In genomic region chr1:9555942-9556341, GRCh38 we compare ENCODE assay signal across 20 cellular contexts. TPM values are rescaled to one million over a fixed set of nuclear protein-coding genes. Genes with fewer than 3 reads are reported as not detected.
DNase-seq lines count a peak whose midpoint lies in the region; ATAC-seq and TF ChIP-seq lines count a peak whose summit lies in the region.
"Had no signal": no experiment of that assay in that cellular context is flagged by ENCODE, and none has a peak within 500 bp of the region (broad histone marks: within the 10 kb centered on the region; RNA-seq: fewer than 3 reads in every experiment).

No MANE protein-coding gene starts in this region.

- ATAC-seq in heart left ventricle (peak in 3 of 4 donors; percentile 27 to 44 (median 40)), Right ventricle myocardium inferior (no peak), left lung (no peak), HG03139 (IDR thresholded peaks at IDR 0.05; ENCODE audit: unreplicated experiment) (no peak), HG03432 (IDR thresholded peaks at IDR 0.05; ENCODE audit: unreplicated experiment) (no peak)
- ATAC-seq: A549, HCT116, T-helper 17 cell had no signal

- H3K27ac ChIP-seq in heart left ventricle, result peak overlapping the region; percentile 69 to 94 (median 82)
- H3K27ac ChIP-seq in left ventricle myocardium inferior (replicated peaks), result peak overlapping the region; percentile 89
- no peak overlapping the region for H3K27ac ChIP-seq in left lung
- H3K27ac ChIP-seq: A549, SJSA1 had no signal

- peaks cover 9% of the 10 kb centered on the region for H3K36me3 Mint-ChIP-seq in progenitor cell of endocrine pancreas (ENCODE audit: insufficient read depth)

- 68 to 87% (median 77%) methylated on average over 4 of the region's 4 CpGs for WGBS in heart left ventricle, 4 donors

- H3K9me3 ChIP-seq in heart left ventricle (no peaks in the 10 kb centered on the region), left ventricle myocardium inferior (replicated peaks) (no peaks in the 10 kb centered on the region), left lung (no peaks in the 10 kb centered on the region)
- H3K9me3 ChIP-seq: A549, SJSA1 had no signal

- intact Hi-C loops in heart left ventricle (cut with DNase I) (loop anchor here in 2 of 10 donors (1.0 kb wide), 1 partner anchor 32 kb away; the partner anchor contains the start of gene TMEM201 (in 2 of the 2)), Right ventricle myocardium inferior (cut with DNase I) (loop anchor here (5.0 kb wide), 1 partner anchor 304 kb away; no protein-coding TSS in a partner anchor), left ventricle myocardium inferior (cut with micrococcal nuclease) (no loop called here), left lung (cut with DNase I) (no loop called here)

- peaks cover 0 to 45% (median 21%) of the 10 kb centered on the region in 12 donors for H3K4me1 ChIP-seq in heart left ventricle
- peaks cover 71% of the 10 kb centered on the region for H3K4me1 ChIP-seq in left ventricle myocardium inferior
- H3K4me1 ChIP-seq in left lung, result peaks cover 0 to 25% of the 10 kb centered on the region in 2 donors

- DNase-seq in heart left ventricle (no peak), Right ventricle myocardium inferior (ENCODE audit: missing footprints) (no peak), left ventricle myocardium inferior (no peak), progenitor cell of endocrine pancreas (ENCODE audit: low spot score, unreplicated experiment) (no peak), left lung (no peak), islet precursor cell (no peak)
- DNase-seq: amniotic stem cell; foreskin melanocyte; kidney glomerular epithelial cell; NCI-H1417; NCI-H69; stimulated activated CD4-positive, alpha-beta T cell treated with anti-CD3 and anti-CD28 coated beads, Interleukin-4, amount 100 ng/mL, for 24 hours; T-helper 17 cell had no signal

- peak overlapping the region; percentile 73 for H3K27ac Mint-ChIP-seq in progenitor cell of endocrine pancreas
- H3K27ac Mint-ChIP-seq: T-helper 17 cell had no signal

- H3K27me3 Mint-ChIP-seq in progenitor cell of endocrine pancreas, result no peaks in the 10 kb centered on the region
- H3K27me3 Mint-ChIP-seq: T-helper 17 cell had no signal

- H3K4me1 Mint-ChIP-seq in progenitor cell of endocrine pancreas (ENCODE audit: low read depth), result peaks cover 18% of the 10 kb centered on the region

- H3K4me3 ChIP-seq in heart left ventricle, result peak overlapping the region in 4 of 12 donors; percentile 11 to 42 (median 24)
- H3K4me3 ChIP-seq in left ventricle myocardium inferior, result peak overlapping the region; percentile 50
- no peak overlapping the region for H3K4me3 ChIP-seq in left lung
- H3K4me3 ChIP-seq: A549, cardiac muscle cell, SJSA1, smooth muscle cell had no signal

- no peak overlapping the region for H3K4me3 Mint-ChIP-seq in progenitor cell of endocrine pancreas (ENCODE audit: low read depth)
- H3K4me3 Mint-ChIP-seq: T-helper 17 cell had no signal

- TF ChIP-seq CTCF in heart left ventricle (IDR thresholded peaks at IDR 0.05), result no peak
- TF ChIP-seq CTCF in left ventricle myocardium inferior (IDR thresholded peaks at IDR 0.05; ENCODE audit: borderline replicate concordance), result no peak
- no peak for TF ChIP-seq CTCF in progenitor cell of endocrine pancreas (IDR thresholded peaks at IDR 0.05; ENCODE audit: unreplicated experiment)
- no peak for TF ChIP-seq CTCF in left lung (IDR thresholded peaks at IDR 0.05)

- H3K9me3 Mint-ChIP-seq in progenitor cell of endocrine pancreas (ENCODE audit: low read depth), result no peaks in the 10 kb centered on the region

- H3K27me3 ChIP-seq in heart left ventricle, result no peaks in the 10 kb centered on the region
- H3K27me3 ChIP-seq in left ventricle myocardium inferior (ENCODE audit: low read depth), result no peaks in the 10 kb centered on the region
- H3K27me3 ChIP-seq in left lung, result no peaks in the 10 kb centered on the region
- H3K27me3 ChIP-seq: cardiac muscle cell, SJSA1 had no signal

- no peak for TF ChIP-seq POLR2A in heart left ventricle (IDR thresholded peaks at IDR 0.05)

- peaks cover 0 to 44% (median 22%) of the 10 kb centered on the region in 9 donors for H3K36me3 ChIP-seq in heart left ventricle
- H3K36me3 ChIP-seq in left ventricle myocardium inferior, result peaks cover 22% of the 10 kb centered on the region
- H3K36me3 ChIP-seq in left lung, result peaks cover 0 to 36% of the 10 kb centered on the region in 2 donors

RNA-seq across cellular contexts. Expression of gene SLC25A33, which starts 16.7 kb away (rescaled TPM):
- 1 to 10 TPM; 2.8 to 9.7 (median 4.5) TPM for total RNA-seq in heart left ventricle
- polyA plus RNA-seq in heart left ventricle, result 1 to 10 TPM; 4.4 to 6.6 TPM
- 5.7 TPM for total RNA-seq in Right ventricle myocardium inferior
- 6.2 TPM for total RNA-seq in left ventricle myocardium inferior
- total RNA-seq in progenitor cell of endocrine pancreas, result 7.6 and 7.7 TPM in 2 replicates
- 1 to 10 TPM; 4.0 to 6.0 TPM for total RNA-seq in left lung

RNA-seq across cellular contexts. Expression of gene TMEM201, which starts 32.8 kb away (rescaled TPM):
- total RNA-seq in heart left ventricle (10 to 100 TPM; 16.0 to 24.8 (median 18.5) TPM), Right ventricle myocardium inferior (17.4 TPM), left ventricle myocardium inferior (21.1 TPM), progenitor cell of endocrine pancreas (24.5 and 24.6 TPM in 2 replicates), left lung (10 to 100 TPM in 1 of 2 donors, 1 to 10 TPM in 1; 9.1 to 11.6 TPM)
- polyA plus RNA-seq in heart left ventricle, result 10 to 100 TPM; 13.1 to 22.9 TPM

Comparison
In these comparisons a context has a peak if more than half of its experiments do, and no peak if none do; other contexts are left out.
1. ATAC-seq: peak in heart left ventricle (3 of 4); none in Right ventricle myocardium inferior (single experiment), left lung (single experiment), HG03139 (single experiment) and HG03432 (single experiment).
2. H3K27ac ChIP-seq: peak in heart left ventricle (12 of 12) and left ventricle myocardium inferior (single experiment); none in left lung (0 of 2).